In the genomic region with DNA sequence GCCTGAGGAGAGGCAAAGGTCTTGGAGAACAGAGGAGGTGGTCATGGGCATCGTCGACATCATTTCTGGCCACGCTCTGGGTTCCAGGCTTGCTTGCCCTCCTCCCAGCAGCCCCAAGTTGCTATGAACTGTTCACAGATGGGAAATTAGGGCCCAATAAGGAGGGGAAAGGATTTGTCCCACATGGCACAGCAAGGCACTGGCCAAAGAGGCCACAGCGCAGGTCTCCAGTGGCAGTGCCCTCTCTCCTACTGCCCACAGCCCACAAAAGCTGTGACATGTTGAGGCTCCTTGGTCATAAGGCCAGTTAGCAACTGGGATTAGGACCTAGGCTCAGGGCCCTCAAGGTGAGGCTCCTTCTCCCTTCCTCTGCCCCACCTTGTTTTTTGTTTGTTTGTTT, we compare ENCODE assay signal across 8 cellular contexts. TPM values are rescaled to one million over a fixed set of nuclear protein-coding genes. Genes with fewer than 3 reads are reported as not detected.
A peak's percentile ranks its signal among the peaks of the same experiment; 100 is the strongest.
DNase-seq lines count a peak whose midpoint lies in the region; ATAC-seq and TF ChIP-seq lines count a peak whose summit lies in the region.

No MANE protein-coding gene starts in this region.

- H3K4me3 Mint-ChIP-seq in activated T-cell treated with anti-CD3 and anti-CD28 coated beads, Interleukin-2, amount 50 U/mL, for 24 hours, result peak overlapping the region; percentile 90
- H3K4me3 Mint-ChIP-seq in activated CD4-positive, alpha-beta memory T cell treated with anti-CD3 and anti-CD28 coated beads, Interleukin-2, amount 10 ng/mL, durations not matched to agents 7 days and 5 days, result peak overlapping the region; percentile 97

- peaks cover 17 to 32% of the 10 kb centered on the region in 2 donors for H3K27me3 ChIP-seq in left lung

- H3K27ac ChIP-seq in left lung (peak overlapping the region in 1 of 2 donors; percentile 96), substantia nigra (ENCODE audit: low read depth, low read length, poor library complexity, severe bottlenecking) (peak overlapping the region; percentile 96)

- H3K36me3 ChIP-seq in left lung, result peaks cover 0 to 19% of the 10 kb centered on the region in 2 donors

- H3K27ac Mint-ChIP-seq in activated T-cell treated with anti-CD3 and anti-CD28 coated beads, Interleukin-2, amount 50 U/mL, for 24 hours, result no peak overlapping the region
- H3K27ac Mint-ChIP-seq in activated CD4-positive, alpha-beta memory T cell treated with anti-CD3 and anti-CD28 coated beads, Interleukin-2, amount 10 ng/mL, durations not matched to agents 7 days and 5 days, result peak overlapping the region; percentile 97

- peaks cover 9 to 44% of the 10 kb centered on the region in 2 donors for H3K4me1 ChIP-seq in left lung

- CTCF ChIA-PET in activated CD4-positive, alpha-beta memory T cell treated with anti-CD3 and anti-CD28 coated beads, Interleukin-2, amount 10 ng/mL, durations not matched to agents 7 days and 5 days (lab: Charles Lee), result interaction anchor here (1.6 to 1.9 kb wide), 4 partner anchors 11 to 87 kb away, joined by 10 to 12 read pairs (median 11); no protein-coding TSS in a partner anchor

- peaks cover 44% of the 10 kb centered on the region for H3K4me1 Mint-ChIP-seq in activated T-cell treated with anti-CD3 and anti-CD28 coated beads, Interleukin-2, amount 50 U/mL, for 24 hours (ENCODE audit: low read depth)
- H3K4me1 Mint-ChIP-seq in activated CD4-positive, alpha-beta memory T cell treated with anti-CD3 and anti-CD28 coated beads, Interleukin-2, amount 10 ng/mL, durations not matched to agents 7 days and 5 days, result peaks cover 46% of the 10 kb centered on the region

- DNase-seq in activated T-cell treated with anti-CD3 and anti-CD28 coated beads, Interleukin-2, amount 50 U/mL, for 24 hours, result no peak
- DNase-seq in activated T-cell treated with anti-CD3 and anti-CD28 coated beads for 4 hours (no peak), left lung (peak; percentile 28), substantia nigra (lab: John Stamatoyannopoulos, UW) (no peak), hepatic stellate cell (ENCODE audit: low spot score) (no peak)
- DNase-seq in activated CD4-positive, alpha-beta memory T cell treated with anti-CD3 and anti-CD28 coated beads, Interleukin-2, amount 10 ng/mL, durations not matched to agents 7 days and 5 days, result no peak
- DNase-seq in effector CD4-positive, alpha-beta T cell, result no peak

- no peak overlapping the region for H3K4me3 ChIP-seq in left lung

- H3K27me3 Mint-ChIP-seq in activated T-cell treated with anti-CD3 and anti-CD28 coated beads, Interleukin-2, amount 50 U/mL, for 24 hours, result peaks cover 13% of the 10 kb centered on the region
- peaks cover 15% of the 10 kb centered on the region for H3K27me3 Mint-ChIP-seq in activated CD4-positive, alpha-beta memory T cell treated with anti-CD3 and anti-CD28 coated beads, Interleukin-2, amount 10 ng/mL, durations not matched to agents 7 days and 5 days

- H3K9me3 ChIP-seq in left lung, result no peaks in the 10 kb centered on the region

- POLR2A ChIA-PET in activated CD4-positive, alpha-beta memory T cell treated with anti-CD3 and anti-CD28 coated beads, Interleukin-2, amount 10 ng/mL, durations not matched to agents 7 days and 5 days (lab: Charles Lee), result interaction anchor here (1.0 to 6.1 kb wide), 3 partner anchors 10 to 18 kb away, joined by 4 to 78 read pairs (median 13); no protein-coding TSS in a partner anchor

- no peaks in the 10 kb centered on the region for H3K9me3 Mint-ChIP-seq in activated T-cell treated with anti-CD3 and anti-CD28 coated beads, Interleukin-2, amount 50 U/mL, for 24 hours
- H3K9me3 Mint-ChIP-seq in activated CD4-positive, alpha-beta memory T cell treated with anti-CD3 and anti-CD28 coated beads, Interleukin-2, amount 10 ng/mL, durations not matched to agents 7 days and 5 days, result no peaks in the 10 kb centered on the region

- no peak for ATAC-seq in left lung
- ATAC-seq in HG03521 (IDR thresholded peaks at IDR 0.05; ENCODE audit: unreplicated experiment), result no peak

- TF ChIP-seq CTCF in left lung (IDR thresholded peaks at IDR 0.05), result no peak

- intact Hi-C loops in left lung (cut with DNase I), result no loop called here

- peaks cover 32% of the 10 kb centered on the region for H3K36me3 Mint-ChIP-seq in activated T-cell treated with anti-CD3 and anti-CD28 coated beads, Interleukin-2, amount 50 U/mL, for 24 hours (ENCODE audit: low read depth)
- H3K36me3 Mint-ChIP-seq in activated CD4-positive, alpha-beta memory T cell treated with anti-CD3 and anti-CD28 coated beads, Interleukin-2, amount 10 ng/mL, durations not matched to agents 7 days and 5 days (ENCODE audit: low read depth), result peaks cover 17% of the 10 kb centered on the region

RNA-seq across cellular contexts. Expression of gene PEX16, which starts 1.6 kb away (rescaled TPM):
- total RNA-seq in activated CD4-positive, alpha-beta memory T cell treated with anti-CD3 and anti-CD28 coated beads, Interleukin-2, amount 10 ng/mL, durations not matched to agents 7 days and 5 days, result 10 to 100 TPM; 54.1 to 55.0 TPM
- total RNA-seq in left lung, result 10 to 100 TPM; 19.6 to 23.4 TPM

RNA-seq across cellular contexts. Expression of gene LARGE2, which starts 3.2 kb away (rescaled TPM):
- 1 to 10 TPM in 1 of 2 experiments, under 1 TPM in 1; 0.58 to 1.1 TPM for total RNA-seq in activated CD4-positive, alpha-beta memory T cell treated with anti-CD3 and anti-CD28 coated beads, Interleukin-2, amount 10 ng/mL, durations not matched to agents 7 days and 5 days
- 10 to 100 TPM in 1 of 2 donors, 1 to 10 TPM in 1; 7.5 to 12.7 TPM for total RNA-seq in left lung

RNA-seq across cellular contexts. Expression of gene FREY1, which starts 12.2 kb away (rescaled TPM):
- 1 to 10 TPM; 1.5 to 2.3 TPM for total RNA-seq in activated CD4-positive, alpha-beta memory T cell treated with anti-CD3 and anti-CD28 coated beads, Interleukin-2, amount 10 ng/mL, durations not matched to agents 7 days and 5 days
- total RNA-seq in left lung, result under 1 TPM; 0.35 to 0.89 TPM

RNA-seq across cellular contexts. Expression of gene MAPK8IP1, which starts 33.8 kb away (rescaled TPM):
- under 1 TPM; 0.48 to 0.50 TPM for total RNA-seq in activated CD4-positive, alpha-beta memory T cell treated with anti-CD3 and anti-CD28 coated beads, Interleukin-2, amount 10 ng/mL, durations not matched to agents 7 days and 5 days
- total RNA-seq in left lung, result 1 to 10 TPM; 6.9 to 8.7 TPM

Comparison
In these comparisons a context has a peak if more than half of its experiments do, and no peak if none do; other contexts are left out.
1. DNase-seq: peak in left lung (2 of 2); none in activated T-cell treated with anti-CD3 and anti-CD28 coated beads, Interleukin-2, amount 50 U/mL, for 24 hours (single experiment), activated T-cell treated with anti-CD3 and anti-CD28 coated beads for 4 hours (single experiment), activated CD4-positive, alpha-beta memory T cell treated with anti-CD3 and anti-CD28 coated beads, Interleukin-2, amount 10 ng/mL, durations not matched to agents 7 days and 5 days (single experiment), substantia nigra (0 of 49), effector CD4-positive, alpha-beta T cell (single experiment) and hepatic stellate cell (single experiment).
2. RNA of gene LARGE2, which starts 3.2 kb away (total RNA-seq): 7.5 to 12.7 TPM in left lung; 0.58 to 1.1 TPM in activated CD4-positive, alpha-beta memory T cell treated with anti-CD3 and anti-CD28 coated beads, Interleukin-2, amount 10 ng/mL, durations not matched to agents 7 days and 5 days; every median in the first group is over 4 times any median in the second.